ENCODE assay signal across 20 cellular contexts in genomic region chr2:105625632-105626031, GRCh38.
"Had no signal": no experiment of that assay in that cellular context is flagged by ENCODE, and none has a peak within 500 bp of the region (broad histone marks: within the 10 kb centered on the region; RNA-seq: fewer than 3 reads in every experiment).

No MANE protein-coding gene starts in this region.

- H3K4me3 ChIP-seq: breast epithelium, heart left ventricle, stomach, suprapubic skin, tibial nerve had no signal

- H3K9me3 ChIP-seq: breast epithelium, heart left ventricle, stomach, suprapubic skin, tibial nerve had no signal

- ATAC-seq: heart left ventricle; sciatic nerve; stimulated activated effector memory CD8-positive, alpha-beta T cell treated with anti-CD3 and anti-CD28 coated beads, Interleukin-12 subunit alpha, Interleukin-12 subunit beta, amount 100 ng/mL, for 72 hours had no signal

- H3K4me1 ChIP-seq: breast epithelium, heart left ventricle, suprapubic skin, tibial nerve had no signal

- DNase-seq: activated CD4-positive, alpha-beta T cell treated with anti-CD3 and anti-CD28 coated beads for 4 hours; activated CD4-positive, alpha-beta T cell treated with anti-CD3 and anti-CD28 coated beads, Interleukin-2, amount 50 U/mL, for 48 hours; activated CD4-positive, CD25-positive, alpha-beta regulatory T cell; activated naive CD4-positive, alpha-beta T cell treated with Interleukin-2 at 50 U/mL for 16 hours; activated naive CD8-positive, alpha-beta T cell treated with anti-CD3 and anti-CD28 coated beads for 36 hours; activated T-cell treated with anti-CD3 and anti-CD28 coated beads, Interleukin-2, amount 50 U/mL, for 48 hours; cortex of kidney; effector CD4-positive, alpha-beta T cell; heart left ventricle; nephron progenitor cell; occipital lobe; small intestine; stimulated activated CD4-positive, alpha-beta T cell treated with anti-CD3 and anti-CD28 coated beads, Interleukin-2, amount 100 ng/mL, for 24 hours; stomach; T-helper 9 cell had no signal

- H3K27ac ChIP-seq: breast epithelium, heart left ventricle, suprapubic skin, tibial nerve had no signal

- H3K27me3 ChIP-seq: breast epithelium, stomach, tibial nerve had no signal

- H3K36me3 ChIP-seq: breast epithelium, heart left ventricle, stomach, suprapubic skin, tibial nerve had no signal
